Comparison of ENCODE assay signal across 1 cellular context in the genomic region with DNA sequence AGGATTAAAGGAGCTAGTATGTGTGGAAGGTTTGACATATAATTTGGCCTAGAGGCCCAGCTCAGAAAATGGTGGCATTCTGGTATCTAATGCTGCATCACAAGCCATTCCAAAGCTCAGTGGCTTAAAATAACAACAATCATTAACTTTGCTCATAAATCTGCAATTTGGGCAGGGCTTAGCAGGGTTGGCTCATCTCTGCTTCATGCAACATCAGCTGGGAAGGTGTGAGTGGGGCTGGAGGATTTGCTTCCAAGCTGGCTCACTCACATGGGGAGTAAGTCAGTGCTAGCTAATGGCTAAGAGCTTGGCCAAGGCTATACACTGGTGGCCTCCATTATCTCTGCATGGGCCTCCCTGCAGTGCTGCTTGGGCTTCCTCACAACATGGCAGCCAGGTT.
TF ChIP-seq lines count a peak whose summit lies in the region.

No MANE protein-coding gene starts in this region.

TF ChIP-seq in HEK293, 187 proteins besides CTCF, POLR2A, EP300 and RAD21 (continued from another document):
- no peak for TF ChIP-seq ZSCAN5A (tag by site-specific recombination; IDR thresholded peaks at IDR 0.05)
